Comparison of ENCODE assay signal across 1 cellular context in the genomic region with DNA sequence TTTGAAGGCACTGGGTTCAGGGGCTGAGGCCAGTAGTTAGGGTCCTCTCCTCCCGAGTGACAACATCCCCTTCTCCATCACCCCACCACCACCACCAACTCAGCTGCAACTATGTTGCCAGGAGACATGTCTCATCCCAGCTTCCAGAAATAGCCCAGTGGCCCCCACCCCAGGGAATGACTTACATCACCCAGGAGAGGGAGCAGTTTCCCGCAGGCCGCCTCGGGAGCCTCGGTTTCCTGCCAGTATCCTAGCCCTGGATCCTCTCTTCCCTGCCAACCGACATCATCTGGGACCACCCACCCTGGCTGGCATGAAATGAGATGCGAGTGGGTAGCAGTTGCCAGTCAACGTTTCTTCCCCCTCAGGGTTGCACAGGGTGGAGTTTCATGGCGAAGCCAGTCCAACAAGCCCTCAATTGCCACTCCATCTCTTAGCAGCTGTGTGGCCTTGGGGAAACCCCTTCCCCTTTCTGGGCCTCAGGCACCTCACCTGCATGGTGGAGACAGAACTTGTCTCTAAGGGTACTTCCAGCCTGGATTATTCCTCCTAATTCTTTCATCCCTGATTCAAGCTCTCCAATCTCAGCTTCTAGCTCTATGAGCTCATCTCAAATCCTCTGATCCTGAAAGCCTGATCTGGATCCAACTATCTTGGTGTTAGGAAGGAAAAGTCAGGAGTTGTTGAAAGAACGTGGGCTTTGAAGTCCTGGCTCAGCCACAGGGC.
TF ChIP-seq lines count a peak whose summit lies in the region.

No MANE protein-coding gene starts in this region.

TF ChIP-seq in K562, 482 proteins besides CTCF, POLR2A, EP300 and RAD21 (continues in another document):
- TF ChIP-seq SMARCA5 (IDR thresholded peaks at IDR 0.05) (0 out of 2 replicates have a peak, but pooled peaks have one; percentile 37), XRCC3 (IDR thresholded peaks at IDR 0.05) (no peak), KLF13 (tag; IDR thresholded peaks at IDR 0.05; ENCODE audit: borderline replicate concordance, low read depth) (no peak), CREB1 (IDR thresholded peaks at IDR 0.05) (no peak), CREB1 (CRISPR knock-in tag; IDR thresholded peaks at IDR 0.05) (no peak), MTA3 (IDR thresholded peaks at IDR 0.05; ENCODE audit: borderline replicate concordance) (0 out of 2 replicates have a peak, but pooled peaks have one; percentile 36), NFIC (IDR thresholded peaks at IDR 0.05) (0 out of 2 replicates have a peak, but pooled peaks have one; percentile 11), FUS (optimal IDR thresholded peaks at IDR 0.05; ENCODE audit: low read depth, low read length) (no peak), NCOA6 (IDR thresholded peaks at IDR 0.05) (no peak), RFX1 (IDR thresholded peaks at IDR 0.05) (peak; percentile 77), ZFP36 (IDR thresholded peaks at IDR 0.05; ENCODE audit: low read depth, low read length, partially characterized antibody) (peak; percentile 55), SMC3 (conservative IDR thresholded peaks at IDR 0.05; ENCODE audit: insufficient read depth, low read depth, low read length) (peak; percentile 42), POLR2AphosphoS2 (IDR thresholded peaks at IDR 0.05; ENCODE audit: low read length) (peak; percentile 84; the same call in 1 of the 2 replicates), IFI16 (CRISPR knock-in tag; IDR thresholded peaks at IDR 0.05) (no peak), NRF1 (conservative IDR thresholded peaks at IDR 0.05 in 1 of 2, IDR thresholded peaks at IDR 0.05 in 1 of 2) (peak; percentile 38 to 60; a peak in 3 of 4 replicates), CC2D1A (IDR thresholded peaks at IDR 0.05) (peak; percentile 67; the same call in 1 of the 2 replicates), KLF6 (CRISPR knock-in tag; IDR thresholded peaks at IDR 0.05; ENCODE audit: borderline replicate concordance) (no peak), PML (IDR thresholded peaks at IDR 0.05; ENCODE audit: low read length) (0 out of 2 replicates have a peak, but pooled peaks have one; percentile 42), SIRT6 (IDR thresholded peaks at IDR 0.05; ENCODE audit: low read depth, low read length) (no peak), BDP1 (IDR thresholded peaks at IDR 0.05; ENCODE audit: insufficient read depth, insufficient read length) (no peak), MEF2A (IDR thresholded peaks at IDR 0.05; ENCODE audit: control insufficient read depth, low read depth, low read length) (peak; percentile 83), TOE1 (IDR thresholded peaks at IDR 0.05; ENCODE audit: borderline replicate concordance) (0 out of 2 replicates have a peak, but pooled peaks have one; percentile 26), TOE1 (CRISPR knock-in tag; IDR thresholded peaks at IDR 0.05; ENCODE audit: borderline replicate concordance, low read depth) (no peak), NFATC3 (IDR thresholded peaks at IDR 0.05) (no peak), CCAR2 (IDR thresholded peaks at IDR 0.05; ENCODE audit: low read depth, low read length) (no peak), RCOR1 (IDR thresholded peaks at IDR 0.05; ENCODE audit: borderline replicate concordance in 1 of 2, low read depth in 2 of 2, low read length in 2 of 2) (peak in 1 of 2 experiments; percentile 60; a peak in 1 of 4 replicates), ZNF76 (CRISPR knock-in tag; IDR thresholded peaks at IDR 0.05; ENCODE audit: borderline replicate concordance) (no peak), NONO (IDR thresholded peaks at IDR 0.05; ENCODE audit: low read depth in 2 of 2, low read length in 1 of 2) (no peak), TARDBP (IDR thresholded peaks at IDR 0.05) (no peak), ELF4 (CRISPR knock-in tag; IDR thresholded peaks at IDR 0.05) (no peak), ATF7 (IDR thresholded peaks at IDR 0.05) (0 out of 2 replicates have a peak, but pooled peaks have one; percentile 40), POLR2G (IDR thresholded peaks at IDR 0.05; ENCODE audit: low read depth, low read length) (peak; percentile 39; the same call in 1 of the 2 replicates), PHTF2 (CRISPR knock-in tag; IDR thresholded peaks at IDR 0.05) (no peak), ARID2 (IDR thresholded peaks at IDR 0.05) (peak; percentile 29; the same call in 1 of the 2 replicates), MEF2D (tag; conservative IDR thresholded peaks at IDR 0.05; ENCODE audit: low read depth) (peak; percentile 70), MAZ (CRISPR knock-in tag; conservative IDR thresholded peaks at IDR 0.05 in 1 of 2, IDR thresholded peaks at IDR 0.05 in 1 of 2) (peak; percentile 87 to 98), CTBP1 (IDR thresholded peaks at IDR 0.05; ENCODE audit: borderline replicate concordance) (peak; percentile 71), RB1 (IDR thresholded peaks at IDR 0.05; ENCODE audit: low read depth) (peak; percentile 33; the same call in 1 of the 2 replicates), ARNT (IDR thresholded peaks at IDR 0.05) (0 out of 4 replicates have a peak, but pooled peaks of 1 of the 2 experiments have one; percentile 28)
- TF ChIP-seq, protein P1, sequence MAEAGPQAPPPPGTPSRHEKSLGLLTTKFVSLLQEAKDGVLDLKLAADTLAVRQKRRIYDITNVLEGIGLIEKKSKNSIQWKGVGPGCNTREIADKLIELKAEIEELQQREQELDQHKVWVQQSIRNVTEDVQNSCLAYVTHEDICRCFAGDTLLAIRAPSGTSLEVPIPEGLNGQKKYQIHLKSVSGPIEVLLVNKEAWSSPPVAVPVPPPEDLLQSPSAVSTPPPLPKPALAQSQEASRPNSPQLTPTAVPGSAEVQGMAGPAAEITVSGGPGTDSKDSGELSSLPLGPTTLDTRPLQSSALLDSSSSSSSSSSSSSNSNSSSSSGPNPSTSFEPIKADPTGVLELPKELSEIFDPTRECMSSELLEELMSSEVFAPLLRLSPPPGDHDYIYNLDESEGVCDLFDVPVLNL (CRISPR knock-in tag; IDR thresholded peaks at IDR 0.05; ENCODE audit: low read depth) = no peak
- TF ChIP-seq, protein P2, sequence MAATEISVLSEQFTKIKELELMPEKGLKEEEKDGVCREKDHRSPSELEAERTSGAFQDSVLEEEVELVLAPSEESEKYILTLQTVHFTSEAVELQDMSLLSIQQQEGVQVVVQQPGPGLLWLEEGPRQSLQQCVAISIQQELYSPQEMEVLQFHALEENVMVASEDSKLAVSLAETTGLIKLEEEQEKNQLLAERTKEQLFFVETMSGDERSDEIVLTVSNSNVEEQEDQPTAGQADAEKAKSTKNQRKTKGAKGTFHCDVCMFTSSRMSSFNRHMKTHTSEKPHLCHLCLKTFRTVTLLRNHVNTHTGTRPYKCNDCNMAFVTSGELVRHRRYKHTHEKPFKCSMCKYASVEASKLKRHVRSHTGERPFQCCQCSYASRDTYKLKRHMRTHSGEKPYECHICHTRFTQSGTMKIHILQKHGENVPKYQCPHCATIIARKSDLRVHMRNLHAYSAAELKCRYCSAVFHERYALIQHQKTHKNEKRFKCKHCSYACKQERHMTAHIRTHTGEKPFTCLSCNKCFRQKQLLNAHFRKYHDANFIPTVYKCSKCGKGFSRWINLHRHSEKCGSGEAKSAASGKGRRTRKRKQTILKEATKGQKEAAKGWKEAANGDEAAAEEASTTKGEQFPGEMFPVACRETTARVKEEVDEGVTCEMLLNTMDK (IDR thresholded peaks at IDR 0.05; ENCODE audit: borderline replicate concordance, insufficient read depth, low read depth, low read length, poor library complexity, severe bottlenecking) = peak; percentile 41
- TF ChIP-seq, protein P3, sequence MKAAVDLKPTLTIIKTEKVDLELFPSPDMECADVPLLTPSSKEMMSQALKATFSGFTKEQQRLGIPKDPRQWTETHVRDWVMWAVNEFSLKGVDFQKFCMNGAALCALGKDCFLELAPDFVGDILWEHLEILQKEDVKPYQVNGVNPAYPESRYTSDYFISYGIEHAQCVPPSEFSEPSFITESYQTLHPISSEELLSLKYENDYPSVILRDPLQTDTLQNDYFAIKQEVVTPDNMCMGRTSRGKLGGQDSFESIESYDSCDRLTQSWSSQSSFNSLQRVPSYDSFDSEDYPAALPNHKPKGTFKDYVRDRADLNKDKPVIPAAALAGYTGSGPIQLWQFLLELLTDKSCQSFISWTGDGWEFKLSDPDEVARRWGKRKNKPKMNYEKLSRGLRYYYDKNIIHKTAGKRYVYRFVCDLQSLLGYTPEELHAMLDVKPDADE (conservative IDR thresholded peaks at IDR 0.05; ENCODE audit: control insufficient read depth, low read depth, low read length) = 0 out of 2 replicates have a peak, but pooled peaks have one; percentile 31
- TF ChIP-seq, protein P4, sequence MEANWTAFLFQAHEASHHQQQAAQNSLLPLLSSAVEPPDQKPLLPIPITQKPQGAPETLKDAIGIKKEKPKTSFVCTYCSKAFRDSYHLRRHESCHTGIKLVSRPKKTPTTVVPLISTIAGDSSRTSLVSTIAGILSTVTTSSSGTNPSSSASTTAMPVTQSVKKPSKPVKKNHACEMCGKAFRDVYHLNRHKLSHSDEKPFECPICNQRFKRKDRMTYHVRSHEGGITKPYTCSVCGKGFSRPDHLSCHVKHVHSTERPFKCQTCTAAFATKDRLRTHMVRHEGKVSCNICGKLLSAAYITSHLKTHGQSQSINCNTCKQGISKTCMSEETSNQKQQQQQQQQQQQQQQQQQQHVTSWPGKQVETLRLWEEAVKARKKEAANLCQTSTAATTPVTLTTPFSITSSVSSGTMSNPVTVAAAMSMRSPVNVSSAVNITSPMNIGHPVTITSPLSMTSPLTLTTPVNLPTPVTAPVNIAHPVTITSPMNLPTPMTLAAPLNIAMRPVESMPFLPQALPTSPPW (CRISPR knock-in tag; IDR thresholded peaks at IDR 0.05) = peak; percentile 92
- TF ChIP-seq, protein P5, sequence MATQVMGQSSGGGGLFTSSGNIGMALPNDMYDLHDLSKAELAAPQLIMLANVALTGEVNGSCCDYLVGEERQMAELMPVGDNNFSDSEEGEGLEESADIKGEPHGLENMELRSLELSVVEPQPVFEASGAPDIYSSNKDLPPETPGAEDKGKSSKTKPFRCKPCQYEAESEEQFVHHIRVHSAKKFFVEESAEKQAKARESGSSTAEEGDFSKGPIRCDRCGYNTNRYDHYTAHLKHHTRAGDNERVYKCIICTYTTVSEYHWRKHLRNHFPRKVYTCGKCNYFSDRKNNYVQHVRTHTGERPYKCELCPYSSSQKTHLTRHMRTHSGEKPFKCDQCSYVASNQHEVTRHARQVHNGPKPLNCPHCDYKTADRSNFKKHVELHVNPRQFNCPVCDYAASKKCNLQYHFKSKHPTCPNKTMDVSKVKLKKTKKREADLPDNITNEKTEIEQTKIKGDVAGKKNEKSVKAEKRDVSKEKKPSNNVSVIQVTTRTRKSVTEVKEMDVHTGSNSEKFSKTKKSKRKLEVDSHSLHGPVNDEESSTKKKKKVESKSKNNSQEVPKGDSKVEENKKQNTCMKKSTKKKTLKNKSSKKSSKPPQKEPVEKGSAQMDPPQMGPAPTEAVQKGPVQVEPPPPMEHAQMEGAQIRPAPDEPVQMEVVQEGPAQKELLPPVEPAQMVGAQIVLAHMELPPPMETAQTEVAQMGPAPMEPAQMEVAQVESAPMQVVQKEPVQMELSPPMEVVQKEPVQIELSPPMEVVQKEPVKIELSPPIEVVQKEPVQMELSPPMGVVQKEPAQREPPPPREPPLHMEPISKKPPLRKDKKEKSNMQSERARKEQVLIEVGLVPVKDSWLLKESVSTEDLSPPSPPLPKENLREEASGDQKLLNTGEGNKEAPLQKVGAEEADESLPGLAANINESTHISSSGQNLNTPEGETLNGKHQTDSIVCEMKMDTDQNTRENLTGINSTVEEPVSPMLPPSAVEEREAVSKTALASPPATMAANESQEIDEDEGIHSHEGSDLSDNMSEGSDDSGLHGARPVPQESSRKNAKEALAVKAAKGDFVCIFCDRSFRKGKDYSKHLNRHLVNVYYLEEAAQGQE (CRISPR knock-in tag; IDR thresholded peaks at IDR 0.05; ENCODE audit: low read depth) = no peak
- TF ChIP-seq, protein P6, sequence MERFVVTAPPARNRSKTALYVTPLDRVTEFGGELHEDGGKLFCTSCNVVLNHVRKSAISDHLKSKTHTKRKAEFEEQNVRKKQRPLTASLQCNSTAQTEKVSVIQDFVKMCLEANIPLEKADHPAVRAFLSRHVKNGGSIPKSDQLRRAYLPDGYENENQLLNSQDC (CRISPR knock-in tag; IDR thresholded peaks at IDR 0.05) = no peak
- TF ChIP-seq, protein P7, sequence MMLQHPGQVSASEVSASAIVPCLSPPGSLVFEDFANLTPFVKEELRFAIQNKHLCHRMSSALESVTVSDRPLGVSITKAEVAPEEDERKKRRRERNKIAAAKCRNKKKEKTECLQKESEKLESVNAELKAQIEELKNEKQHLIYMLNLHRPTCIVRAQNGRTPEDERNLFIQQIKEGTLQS (IDR thresholded peaks at IDR 0.05) = peak; percentile 41
- TF ChIP-seq, protein P7 (CRISPR knock-in tag; conservative IDR thresholded peaks at IDR 0.05) = no peak
- TF ChIP-seq, protein P8, sequence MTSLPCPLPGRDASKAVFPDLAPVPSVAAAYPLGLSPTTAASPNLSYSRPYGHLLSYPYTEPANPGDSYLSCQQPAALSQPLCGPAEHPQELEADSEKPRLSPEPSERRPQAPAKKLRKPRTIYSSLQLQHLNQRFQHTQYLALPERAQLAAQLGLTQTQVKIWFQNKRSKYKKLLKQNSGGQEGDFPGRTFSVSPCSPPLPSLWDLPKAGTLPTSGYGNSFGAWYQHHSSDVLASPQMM (CRISPR knock-in tag; IDR thresholded peaks at IDR 0.05) = no peak
- TF ChIP-seq, protein P9, sequence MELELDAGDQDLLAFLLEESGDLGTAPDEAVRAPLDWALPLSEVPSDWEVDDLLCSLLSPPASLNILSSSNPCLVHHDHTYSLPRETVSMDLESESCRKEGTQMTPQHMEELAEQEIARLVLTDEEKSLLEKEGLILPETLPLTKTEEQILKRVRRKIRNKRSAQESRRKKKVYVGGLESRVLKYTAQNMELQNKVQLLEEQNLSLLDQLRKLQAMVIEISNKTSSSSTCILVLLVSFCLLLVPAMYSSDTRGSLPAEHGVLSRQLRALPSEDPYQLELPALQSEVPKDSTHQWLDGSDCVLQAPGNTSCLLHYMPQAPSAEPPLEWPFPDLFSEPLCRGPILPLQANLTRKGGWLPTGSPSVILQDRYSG (tag; conservative IDR thresholded peaks at IDR 0.05; ENCODE audit: low read depth) = no peak
- TF ChIP-seq, protein P10, sequence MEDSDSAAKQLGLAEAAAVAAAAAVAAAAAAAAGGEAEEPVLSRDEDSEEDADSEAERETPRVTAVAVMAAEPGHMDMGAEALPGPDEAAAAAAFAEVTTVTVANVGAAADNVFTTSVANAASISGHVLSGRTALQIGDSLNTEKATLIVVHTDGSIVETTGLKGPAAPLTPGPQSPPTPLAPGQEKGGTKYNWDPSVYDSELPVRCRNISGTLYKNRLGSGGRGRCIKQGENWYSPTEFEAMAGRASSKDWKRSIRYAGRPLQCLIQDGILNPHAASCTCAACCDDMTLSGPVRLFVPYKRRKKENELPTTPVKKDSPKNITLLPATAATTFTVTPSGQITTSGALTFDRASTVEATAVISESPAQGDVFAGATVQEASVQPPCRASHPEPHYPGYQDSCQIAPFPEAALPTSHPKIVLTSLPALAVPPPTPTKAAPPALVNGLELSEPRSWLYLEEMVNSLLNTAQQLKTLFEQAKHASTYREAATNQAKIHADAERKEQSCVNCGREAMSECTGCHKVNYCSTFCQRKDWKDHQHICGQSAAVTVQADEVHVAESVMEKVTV (CRISPR knock-in tag; IDR thresholded peaks at IDR 0.05) = peak; percentile 54; the same call in 1 of the 2 replicates
